Comparison of ENCODE assay signal across 9 cellular contexts in the genomic region with DNA sequence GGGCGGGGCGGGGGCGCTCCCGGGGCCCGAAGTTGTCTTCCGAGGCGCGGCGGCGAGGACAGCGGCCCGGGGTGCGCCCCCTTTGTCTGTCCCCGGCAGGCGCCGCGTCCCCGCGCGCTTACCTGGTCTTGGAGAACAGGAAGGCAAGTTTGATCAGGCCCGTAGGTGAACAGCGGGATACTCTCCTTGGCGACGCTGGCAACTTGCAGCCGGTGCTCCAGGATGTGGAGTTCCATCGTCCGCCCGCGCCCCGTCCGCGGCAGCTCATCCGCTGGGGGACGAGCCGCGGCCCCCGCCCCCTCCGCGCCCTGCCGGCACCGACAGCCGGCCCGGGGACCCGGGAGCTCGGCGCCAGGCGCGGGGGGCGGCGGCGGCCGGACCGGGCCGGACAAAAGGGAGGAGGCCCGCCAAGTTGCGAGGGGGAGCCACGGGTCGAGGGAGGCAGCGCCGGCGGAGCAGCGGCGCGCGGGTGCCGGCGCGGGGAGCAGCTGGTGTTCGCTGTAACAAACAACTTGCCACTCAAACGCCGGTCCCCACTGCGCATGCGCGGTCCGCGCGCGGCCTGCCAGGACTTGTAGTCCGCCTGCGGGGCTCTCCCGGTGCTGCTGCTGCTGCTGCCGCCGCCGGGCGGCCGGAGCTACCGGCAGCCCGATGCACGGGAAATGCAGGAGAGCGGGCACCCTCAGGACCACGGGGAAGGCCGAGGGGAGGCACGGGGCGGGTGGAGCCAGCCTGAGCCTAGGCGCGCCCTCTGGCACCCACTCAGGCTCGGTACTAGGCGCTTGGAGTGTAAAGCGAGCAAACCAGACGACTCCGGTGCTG. TPM values are rescaled to one million over a fixed set of nuclear protein-coding genes. Genes with fewer than 3 reads are reported as not detected.
DNase-seq lines count a peak whose midpoint lies in the region; ATAC-seq and TF ChIP-seq lines count a peak whose summit lies in the region.
"Had no signal": no experiment of that assay in that cellular context is flagged by ENCODE, and none has a peak within 500 bp of the region (broad histone marks: within the 10 kb centered on the region; RNA-seq: fewer than 3 reads in every experiment).

No MANE protein-coding gene starts in this region.

- H3K36me3 ChIP-seq in right lobe of liver, result no peaks in the 10 kb centered on the region

- DNase-seq in NCI-H526 treated with DMSO at 0.1 percent for 48 hours (lab: John Stamatoyannopoulos, UW) (peak; percentile 83), dermis microvascular lymphatic vessel endothelial cell (ENCODE audit: low read depth in 2 of 2) (peak; percentile 91 to 98), right lobe of liver (peak; percentile 99)
- peak; percentile 97 to 98 for DNase-seq in activated CD4-positive, alpha-beta T cell treated with anti-CD3 and anti-CD28 coated beads, Interleukin-2, amount 50 U/mL, for 4 hours
- peak; percentile 98 for DNase-seq in stimulated activated CD4-positive, alpha-beta T cell treated with anti-CD3 and anti-CD28 coated beads, Interleukin-4, amount 100 ng/mL, for 24 hours

- peak; percentile 41 for TF ChIP-seq POLR2A in right lobe of liver (IDR thresholded peaks at IDR 0.05)

- TF ChIP-seq CTCF in C4-2B (conservative IDR thresholded peaks at IDR 0.05), result no peak; the same call in 1 of the 2 replicates
- peak in 3 of 4 donors; percentile 10 to 53 (median 27) for TF ChIP-seq CTCF in right lobe of liver (IDR thresholded peaks at IDR 0.05)

- ATAC-seq in GM19328 (IDR thresholded peaks at IDR 0.05; ENCODE audit: unreplicated experiment) (peak; percentile 88), HG03469 (IDR thresholded peaks at IDR 0.05; ENCODE audit: unreplicated experiment) (peak; percentile 78), right lobe of liver (peak; percentile 78 to 93 (median 89))

- H3K4me3 ChIP-seq in right lobe of liver, result peak overlapping the region; percentile 51 to 62 (median 54)

- no peaks in the 10 kb centered on the region for H3K9me3 ChIP-seq in right lobe of liver

- intact Hi-C loops in right lobe of liver (cut with DNase I), result no loop called here

- no peaks in the 10 kb centered on the region for H3K27me3 ChIP-seq in right lobe of liver

- H3K4me1 ChIP-seq in right lobe of liver, result peaks cover 0 to 4% (median 0%) of the 10 kb centered on the region in 4 donors

- 0% methylated on average over 33 of the region's 101 CpGs for WGBS in right lobe of liver (ENCODE audit: insufficient coverage, low coverage, low lambda C conversion rate, missing lambda C conversion rate)

- H3K27ac ChIP-seq in C4-2B, result peak overlapping the region; percentile 44
- peak overlapping the region in 1 of 3 donors; percentile 25 for H3K27ac ChIP-seq in right lobe of liver

RNA-seq across cellular contexts. Expression of gene SPDYE3, which starts 35.6 kb away (rescaled TPM):
- total RNA-seq in dermis microvascular lymphatic vessel endothelial cell (not detected in 2 replicates), right lobe of liver (not detected)
- total RNA-seq: subcutaneous adipose tissue had no signal

RNA-seq across cellular contexts. Expression of gene PVRIG, which starts 52.2 kb away (rescaled TPM):
- total RNA-seq in dermis microvascular lymphatic vessel endothelial cell, result not detected in 2 replicates
- total RNA-seq in right lobe of liver, result under 1 TPM in 3 of 6 experiments, not detected in 3; 0.17 to 0.89 (median 0.37) TPM
